1 cellular context compared by ENCODE assay signal in the genomic region with DNA sequence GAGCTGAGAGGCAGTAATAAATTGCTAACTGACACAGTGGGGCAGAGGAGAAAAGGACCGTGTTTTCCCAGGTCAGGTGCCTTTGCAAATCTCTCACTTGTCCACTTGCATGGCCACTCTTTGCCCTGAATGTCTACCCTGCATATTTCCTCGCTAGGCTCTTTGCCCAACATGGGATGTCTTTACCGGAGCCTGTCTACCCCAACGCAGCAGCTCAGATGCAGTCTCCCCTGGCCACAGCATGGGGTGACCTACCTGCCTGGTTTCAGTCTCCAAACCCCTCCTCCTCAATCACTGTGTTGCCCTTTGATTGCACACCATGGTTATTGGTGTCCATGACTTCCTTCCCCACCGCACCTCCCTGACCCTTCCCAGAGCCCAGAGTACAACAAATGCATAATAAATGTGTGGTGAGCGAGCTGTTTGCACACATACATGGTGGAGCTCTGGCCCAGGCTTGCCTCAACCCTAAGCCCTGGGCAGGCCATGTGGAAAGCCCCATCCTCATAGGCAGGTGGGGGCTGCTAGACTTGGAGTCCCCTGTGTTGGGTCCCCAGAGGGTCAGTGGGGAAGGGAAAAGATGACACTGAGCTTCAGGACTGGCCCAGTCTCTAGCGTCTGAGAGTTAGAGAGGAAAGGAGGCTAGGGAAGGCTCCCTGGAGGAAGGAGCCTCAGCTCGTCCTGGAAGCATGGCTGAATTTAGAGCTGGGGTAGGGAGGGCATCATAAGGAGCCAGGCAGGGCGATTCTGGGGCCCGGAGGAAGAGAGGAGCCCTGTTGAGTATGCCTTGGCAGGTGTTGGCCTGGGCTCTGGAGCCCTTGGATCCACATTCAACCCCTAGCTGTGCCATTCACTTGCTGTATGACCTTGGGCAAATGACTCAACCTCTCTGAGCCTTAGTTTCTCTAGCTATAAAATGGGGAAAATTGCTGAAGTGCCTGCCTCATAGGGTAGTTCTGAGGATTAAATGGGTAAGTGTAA.
TF ChIP-seq lines count a peak whose summit lies in the region.

No MANE protein-coding gene starts in this region.

TF ChIP-seq in HepG2, 621 proteins besides CTCF, POLR2A, EP300 and RAD21 (continued from another document and continues in another):
- TF ChIP-seq PHF5A (CRISPR knock-in tag; IDR thresholded peaks at IDR 0.05; ENCODE audit: low read depth, unreplicated experiment) = no peak
- no peak for TF ChIP-seq GPN1 (CRISPR knock-in tag; IDR thresholded peaks at IDR 0.05; ENCODE audit: borderline replicate concordance)
- TF ChIP-seq ZNF253 (CRISPR knock-in tag; IDR thresholded peaks at IDR 0.05; ENCODE audit: borderline replicate concordance) = no peak
- TF ChIP-seq, protein P1, sequence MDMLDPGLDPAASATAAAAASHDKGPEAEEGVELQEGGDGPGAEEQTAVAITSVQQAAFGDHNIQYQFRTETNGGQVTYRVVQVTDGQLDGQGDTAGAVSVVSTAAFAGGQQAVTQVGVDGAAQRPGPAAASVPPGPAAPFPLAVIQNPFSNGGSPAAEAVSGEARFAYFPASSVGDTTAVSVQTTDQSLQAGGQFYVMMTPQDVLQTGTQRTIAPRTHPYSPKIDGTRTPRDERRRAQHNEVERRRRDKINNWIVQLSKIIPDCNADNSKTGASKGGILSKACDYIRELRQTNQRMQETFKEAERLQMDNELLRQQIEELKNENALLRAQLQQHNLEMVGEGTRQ (IDR thresholded peaks at IDR 0.05; ENCODE audit: low read depth, low read length) = no peak
- TF ChIP-seq, protein P1 (CRISPR knock-in tag; IDR thresholded peaks at IDR 0.05; ENCODE audit: borderline replicate concordance) = no peak
- TF ChIP-seq, protein P2, sequence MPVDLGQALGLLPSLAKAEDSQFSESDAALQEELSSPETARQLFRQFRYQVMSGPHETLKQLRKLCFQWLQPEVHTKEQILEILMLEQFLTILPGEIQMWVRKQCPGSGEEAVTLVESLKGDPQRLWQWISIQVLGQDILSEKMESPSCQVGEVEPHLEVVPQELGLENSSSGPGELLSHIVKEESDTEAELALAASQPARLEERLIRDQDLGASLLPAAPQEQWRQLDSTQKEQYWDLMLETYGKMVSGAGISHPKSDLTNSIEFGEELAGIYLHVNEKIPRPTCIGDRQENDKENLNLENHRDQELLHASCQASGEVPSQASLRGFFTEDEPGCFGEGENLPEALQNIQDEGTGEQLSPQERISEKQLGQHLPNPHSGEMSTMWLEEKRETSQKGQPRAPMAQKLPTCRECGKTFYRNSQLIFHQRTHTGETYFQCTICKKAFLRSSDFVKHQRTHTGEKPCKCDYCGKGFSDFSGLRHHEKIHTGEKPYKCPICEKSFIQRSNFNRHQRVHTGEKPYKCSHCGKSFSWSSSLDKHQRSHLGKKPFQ (CRISPR knock-in tag; IDR thresholded peaks at IDR 0.05; ENCODE audit: insufficient replicate concordance) = no peak
- no peak for TF ChIP-seq ZBTB39 (CRISPR knock-in tag; IDR thresholded peaks at IDR 0.05)
- no peak for TF ChIP-seq ZNF678 (CRISPR knock-in tag; IDR thresholded peaks at IDR 0.05)
- TF ChIP-seq CENPX (CRISPR knock-in tag; IDR thresholded peaks at IDR 0.05) = no peak
- no peak for TF ChIP-seq PITX1 (CRISPR knock-in tag; IDR thresholded peaks at IDR 0.05)
- peak; percentile 41; the same call in 1 of the 2 replicates for TF ChIP-seq MYC (CRISPR knock-in tag; IDR thresholded peaks at IDR 0.05; ENCODE audit: borderline replicate concordance)
- no peak for TF ChIP-seq ATF6 (CRISPR knock-in tag; conservative IDR thresholded peaks at IDR 0.05)
- no peak for TF ChIP-seq RFX1 (IDR thresholded peaks at IDR 0.05)
- TF ChIP-seq NFE2 (CRISPR knock-in tag; IDR thresholded peaks at IDR 0.05) = no peak
- TF ChIP-seq ZNF451 (CRISPR knock-in tag; IDR thresholded peaks at IDR 0.05) = no peak
- TF ChIP-seq ZNF792 (CRISPR knock-in tag; IDR thresholded peaks at IDR 0.05) = no peak; the same call in 1 of the 2 replicates
- TF ChIP-seq HOXA5 (CRISPR knock-in tag; IDR thresholded peaks at IDR 0.05) = no peak
- no peak for TF ChIP-seq ZNF337 (CRISPR knock-in tag; IDR thresholded peaks at IDR 0.05; ENCODE audit: borderline replicate concordance, low read depth)
- TF ChIP-seq ZC3H4 (CRISPR knock-in tag; IDR thresholded peaks at IDR 0.05; ENCODE audit: borderline replicate concordance) = no peak; the same call in 1 of the 2 replicates
- 0 out of 2 replicates have a peak, but pooled peaks have one; percentile 15 for TF ChIP-seq FOXP4 (CRISPR knock-in tag; IDR thresholded peaks at IDR 0.05)
- TF ChIP-seq HNRNPUL1 (IDR thresholded peaks at IDR 0.05; ENCODE audit: low read depth, low read length) = no peak
- TF ChIP-seq SUZ12 (IDR thresholded peaks at IDR 0.05; ENCODE audit: low read depth, low read length) = no peak
- TF ChIP-seq KDM3A (CRISPR knock-in tag; IDR thresholded peaks at IDR 0.05; ENCODE audit: low read depth) = peak; percentile 45; the same call in 1 of the 2 replicates
- 0 out of 2 replicates have a peak, but pooled peaks have one; percentile 39 for TF ChIP-seq ARNTL (CRISPR knock-in tag; IDR thresholded peaks at IDR 0.05)
- TF ChIP-seq U2AF2 (IDR thresholded peaks at IDR 0.05; ENCODE audit: low read depth, low read length) = no peak
- no peak for TF ChIP-seq SATB2 (CRISPR knock-in tag; IDR thresholded peaks at IDR 0.05)
- no peak for TF ChIP-seq KDM5A (IDR thresholded peaks at IDR 0.05; ENCODE audit: borderline replicate concordance, low read length)
- 0 out of 2 replicates have a peak, but pooled peaks have one; percentile 55 for TF ChIP-seq ZMAT3 (CRISPR knock-in tag; conservative IDR thresholded peaks at IDR 0.05)
- TF ChIP-seq ZZZ3 (CRISPR knock-in tag; IDR thresholded peaks at IDR 0.05; ENCODE audit: borderline replicate concordance) = no peak
- TF ChIP-seq PRDM4 (CRISPR knock-in tag; IDR thresholded peaks at IDR 0.05; ENCODE audit: borderline replicate concordance) = no peak
- TF ChIP-seq, protein P3, sequence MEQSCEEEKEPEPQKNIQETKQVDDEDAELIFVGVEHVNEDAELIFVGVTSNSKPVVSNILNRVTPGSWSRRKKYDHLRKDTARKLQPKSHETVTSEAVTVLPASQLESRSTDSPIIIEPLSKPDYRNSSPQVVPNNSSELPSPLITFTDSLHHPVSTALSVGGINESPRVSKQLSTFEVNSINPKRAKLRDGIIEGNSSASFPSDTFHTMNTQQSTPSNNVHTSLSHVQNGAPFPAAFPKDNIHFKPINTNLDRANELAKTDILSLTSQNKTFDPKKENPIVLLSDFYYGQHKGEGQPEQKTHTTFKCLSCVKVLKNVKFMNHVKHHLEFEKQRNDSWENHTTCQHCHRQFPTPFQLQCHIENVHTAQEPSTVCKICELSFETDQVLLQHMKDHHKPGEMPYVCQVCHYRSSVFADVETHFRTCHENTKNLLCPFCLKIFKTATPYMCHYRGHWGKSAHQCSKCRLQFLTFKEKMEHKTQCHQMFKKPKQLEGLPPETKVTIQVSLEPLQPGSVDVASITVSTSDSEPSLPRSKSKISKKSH (CRISPR knock-in tag; IDR thresholded peaks at IDR 0.05; ENCODE audit: borderline replicate concordance) = no peak
- no peak for TF ChIP-seq ZNF703 (CRISPR knock-in tag; IDR thresholded peaks at IDR 0.05; ENCODE audit: borderline replicate concordance)
- TF ChIP-seq KLF12 (CRISPR knock-in tag; IDR thresholded peaks at IDR 0.05; ENCODE audit: borderline replicate concordance) = no peak
- peak; percentile 83 for TF ChIP-seq ZNF891 (CRISPR knock-in tag; IDR thresholded peaks at IDR 0.05)
- no peak for TF ChIP-seq HBP1 (CRISPR knock-in tag; IDR thresholded peaks at IDR 0.05; ENCODE audit: low read depth)
- 0 out of 2 replicates have a peak, but pooled peaks have one; percentile 67 for TF ChIP-seq PRMT3 (CRISPR knock-in tag; IDR thresholded peaks at IDR 0.05; ENCODE audit: borderline replicate concordance, low read depth)
- TF ChIP-seq RELA (CRISPR knock-in tag; IDR thresholded peaks at IDR 0.05) = no peak
- TF ChIP-seq IKZF5 (CRISPR knock-in tag; IDR thresholded peaks at IDR 0.05) = no peak
- TF ChIP-seq DPF2 (CRISPR knock-in tag; IDR thresholded peaks at IDR 0.05; ENCODE audit: borderline replicate concordance, low read depth) = no peak
- 0 out of 2 replicates have a peak, but pooled peaks have one; percentile 14 for TF ChIP-seq ZNF572 (CRISPR knock-in tag; IDR thresholded peaks at IDR 0.05)
- TF ChIP-seq ZNF883 (CRISPR knock-in tag; IDR thresholded peaks at IDR 0.05; ENCODE audit: not compliant biosample characterization) = no peak
- no peak for TF ChIP-seq ZFX (CRISPR knock-in tag; IDR thresholded peaks at IDR 0.05; ENCODE audit: low read depth)
